8 cellular contexts compared by ENCODE assay signal in genomic region chr9:78031826-78032598, GRCh38. TPM values are rescaled to one million over a fixed set of nuclear protein-coding genes. Genes with fewer than 3 reads are reported as not detected.
DNase-seq lines count a peak whose midpoint lies in the region.

No MANE protein-coding gene starts in this region.

- H3K36me3 ChIP-seq in skeletal muscle tissue (ENCODE audit: control insufficient read depth in 3 of 3, insufficient read depth in 3 of 3, low read length in 3 of 3): no peaks in the 10 kb centered on the region

- peaks cover 3 to 23% (median 12%) of the 10 kb centered on the region in 3 donors for H3K4me1 ChIP-seq in skeletal muscle tissue (ENCODE audit: control insufficient read depth in 3 of 3, insufficient read depth in 3 of 3, low read length in 3 of 3)

- peak overlapping the region; percentile 70 to 90 (median 76) for H3K4me3 ChIP-seq in skeletal muscle tissue (ENCODE audit: low read length in 3 of 3)

- H3K9me3 ChIP-seq in skeletal muscle tissue (ENCODE audit: control insufficient read depth in 3 of 3, low read length in 3 of 3): no peaks in the 10 kb centered on the region

- peak overlapping the region; percentile 76 to 89 (median 86) for H3K9ac ChIP-seq in skeletal muscle tissue (ENCODE audit: low read depth in 1 of 3, low read length in 3 of 3)

- H3K27me3 ChIP-seq in skeletal muscle tissue (ENCODE audit: control insufficient read depth in 3 of 3, insufficient read depth in 3 of 3, low read length in 3 of 3): no peaks in the 10 kb centered on the region

- peak overlapping the region; percentile 77 for H3K27ac ChIP-seq in skeletal muscle tissue (ENCODE audit: low read depth, low read length)

- DNase-seq in SKM-1 treated with dmso at 0.1 percent for 144 hours (lab: John Stamatoyannopoulos, UW; ENCODE audit: unreplicated experiment) (peak; percentile 72), SKM-1 (lab: John Stamatoyannopoulos, UW; ENCODE audit: unreplicated experiment) (no peak), NCI-H2227 treated with DMSO at 0.1 percent for 48 hours (lab: John Stamatoyannopoulos, UW) (peak; percentile 86), inferior parietal cortex (ENCODE audit: extremely low spot score) (peak; percentile 84), GM19238 (ENCODE audit: insufficient read length, low spot score) (no peak)
- DNase-seq in activated CD4-positive, alpha-beta T cell treated with anti-CD3 and anti-CD28 coated beads for 1 hour: peak; percentile 56
- DNase-seq in central memory CD4-positive, alpha-beta T cell: peak; percentile 71

RNA-seq across cellular contexts. Expression of gene GNAQ, which starts 0.4 kb away (rescaled TPM):
- total RNA-seq in skeletal muscle tissue: 16.2 TPM

Comparison
In these comparisons a context has a peak if more than half of its experiments do, and no peak if none do; other contexts are left out.
1. DNase-seq: peak in SKM-1 treated with dmso at 0.1 percent for 144 hours (single experiment), NCI-H2227 treated with DMSO at 0.1 percent for 48 hours (single experiment), activated CD4-positive, alpha-beta T cell treated with anti-CD3 and anti-CD28 coated beads for 1 hour (single experiment), central memory CD4-positive, alpha-beta T cell (single experiment) and inferior parietal cortex (single experiment); none in SKM-1 (single experiment) and GM19238 (single experiment).